In the genomic region with DNA sequence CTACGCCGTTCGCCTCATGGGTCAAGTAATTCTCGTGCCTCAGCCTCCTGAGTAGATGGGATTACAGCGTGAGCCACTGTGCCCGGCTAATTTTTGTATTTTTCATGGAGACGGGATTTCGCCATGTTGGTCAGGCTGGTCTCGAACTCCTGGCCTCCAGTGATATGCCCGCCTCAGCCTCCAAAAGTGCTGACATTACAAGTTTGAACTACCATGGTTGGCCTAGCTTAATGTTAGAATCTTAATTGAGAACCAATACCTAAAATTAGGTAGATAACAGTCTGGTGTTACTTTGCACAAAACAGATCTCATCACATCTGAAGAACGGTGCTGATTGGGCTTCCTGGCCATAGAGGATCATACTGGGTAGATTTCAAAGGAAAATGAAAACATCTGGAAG, we compare ENCODE assay signal across 31 cellular contexts.
"Had no signal": no experiment of that assay in that cellular context is flagged by ENCODE, and none has a peak within 500 bp of the region (broad histone marks: within the 10 kb centered on the region; RNA-seq: fewer than 3 reads in every experiment).

No MANE protein-coding gene starts in this region.

- FAIRE-seq: pancreas had no signal

- H3K27ac Mint-ChIP-seq: naive thymus-derived CD8-positive, alpha-beta T cell; natural killer cell treated with Interleukin-12 subunit alpha and Interleukin-12 subunit beta and Interleukin-15 and Interleukin-18, amount 100 ng/mL, for 72 hours; nephron progenitor cell; progenitor cell of endocrine pancreas; stimulated activated memory B cell treated with anti-CD40 and anti-IgM and Interleukin-4, amounts not matched to agents 10 μg/mL and 1 μg/mL and 100 μg/mL, for 72 hours; stimulated activated naive CD8-positive, alpha-beta T cell treated with anti-CD3 and anti-CD28 coated beads, Interleukin-15, amount 100 ng/mL, for 72 hours; type B pancreatic cell had no signal

- H3K9me3 ChIP-seq: neutrophil, pancreas, psoas muscle, suprapubic skin, testis, tibial artery, transverse colon, upper lobe of right lung, vagina had no signal

- H3K27ac ChIP-seq: neutrophil, pancreas, psoas muscle, skin epidermis, spleen, suprapubic skin, testis, tibial artery, transverse colon, upper lobe of right lung, vagina had no signal

- H3K4me2 ChIP-seq: smooth muscle cell had no signal

- H3K36me3 Mint-ChIP-seq: naive thymus-derived CD8-positive, alpha-beta T cell; stimulated activated memory B cell treated with anti-CD40 and anti-IgM and Interleukin-4, amounts not matched to agents 10 μg/mL and 1 μg/mL and 100 μg/mL, for 72 hours; type B pancreatic cell had no signal

- H3K27me3 Mint-ChIP-seq: natural killer cell treated with Interleukin-12 subunit alpha and Interleukin-12 subunit beta and Interleukin-15 and Interleukin-18, amount 100 ng/mL, for 72 hours; progenitor cell of endocrine pancreas; stimulated activated memory B cell treated with anti-CD40 and anti-IgM and Interleukin-4, amounts not matched to agents 10 μg/mL and 1 μg/mL and 100 μg/mL, for 72 hours; stimulated activated naive CD8-positive, alpha-beta T cell treated with anti-CD3 and anti-CD28 coated beads, Interleukin-15, amount 100 ng/mL, for 72 hours had no signal

- H3K4me1 Mint-ChIP-seq: naive thymus-derived CD8-positive, alpha-beta T cell; neural crest cell; stimulated activated memory B cell treated with anti-CD40 and anti-IgM and Interleukin-4, amounts not matched to agents 10 μg/mL and 1 μg/mL and 100 μg/mL, for 72 hours; stimulated activated naive CD8-positive, alpha-beta T cell treated with anti-CD3 and anti-CD28 coated beads, Interleukin-15, amount 100 ng/mL, for 72 hours had no signal

- ATAC-seq: naive thymus-derived CD8-positive, alpha-beta T cell; natural killer cell treated with Interleukin-12 subunit alpha and Interleukin-12 subunit beta and Interleukin-15 and Interleukin-18, amount 100 ng/mL, for 72 hours; pancreas; psoas muscle; right cardiac atrium; sciatic nerve; stimulated activated memory B cell treated with anti-CD40 and anti-IgM and Interleukin-4, amounts not matched to agents 10 μg/mL and 1 μg/mL and 100 μg/mL, for 72 hours; stimulated activated naive CD8-positive, alpha-beta T cell treated with anti-CD3 and anti-CD28 coated beads, Interleukin-15, amount 100 ng/mL, for 72 hours; stimulated activated naive CD8-positive, alpha-beta T cell treated with anti-CD3 and anti-CD28 coated beads, Interleukin-15, Interleukin-2, amounts not matched to agents 100 U/mL and 50 U/mL, for 24 hours; upper lobe of right lung had no signal

- H3K27me3 ChIP-seq: neutrophil, pancreas, spleen, suprapubic skin, testis, tibial artery, transverse colon, upper lobe of right lung, vagina had no signal

- DNase-seq: naive thymus-derived CD8-positive, alpha-beta T cell; nephron progenitor cell; nucleus accumbens; pancreas; psoas muscle; right cardiac atrium; spleen; stimulated activated CD4-positive, alpha-beta T cell treated with anti-CD3 and anti-CD28 coated beads, Interleukin-12 subunit alpha, Interleukin-12 subunit beta, amount 100 ng/mL, for 4 hours; stimulated activated CD4-positive, alpha-beta T cell treated with anti-CD3 and anti-CD28 coated beads, Interleukin-1b, Interleukin-23, amount 100 ng/mL, for 48 hours; stimulated activated CD4-positive, alpha-beta T cell treated with anti-CD3 and anti-CD28 coated beads, Interleukin-4, amount 100 ng/mL, for 1 hour; stimulated activated CD4-positive, alpha-beta T cell treated with anti-CD3 and anti-CD28 coated beads, Interleukin-4, amount 100 ng/mL, for 4 hours; stimulated activated CD8-positive, alpha-beta memory T cell treated with anti-CD3 and anti-CD28 coated beads, Interleukin-4, amount 100 ng/mL, for 48 hours; stimulated activated naive CD4-positive, alpha-beta T cell; stimulated activated naive CD8-positive, alpha-beta T cell treated with anti-CD3 and anti-CD28 coated beads, Interleukin-15, amount 100 ng/mL, for 72 hours; stimulated activated naive CD8-positive, alpha-beta T cell treated with anti-CD3 and anti-CD28 coated beads, Interleukin-15, Interleukin-2, amounts not matched to agents 100 U/mL and 50 U/mL, for 24 hours; substantia nigra; testis; tibial artery; transverse colon; upper lobe of right lung had no signal

- H3K4me3 Mint-ChIP-seq: naive thymus-derived CD8-positive, alpha-beta T cell; natural killer cell treated with Interleukin-12 subunit alpha and Interleukin-12 subunit beta and Interleukin-15 and Interleukin-18, amount 100 ng/mL, for 72 hours; nephron progenitor cell; neural crest cell; stimulated activated memory B cell treated with anti-CD40 and anti-IgM and Interleukin-4, amounts not matched to agents 10 μg/mL and 1 μg/mL and 100 μg/mL, for 72 hours; stimulated activated naive CD8-positive, alpha-beta T cell treated with anti-CD3 and anti-CD28 coated beads, Interleukin-15, amount 100 ng/mL, for 72 hours; type B pancreatic cell had no signal

- H3K4me1 ChIP-seq: pancreas, psoas muscle, spleen, suprapubic skin, testis, tibial artery, transverse colon, upper lobe of right lung, vagina had no signal

- H3K4me3 ChIP-seq: pancreas, psoas muscle, skin epidermis, smooth muscle cell, spleen, suprapubic skin, testis, tibial artery, transverse colon, upper lobe of right lung, vagina had no signal

- H3K36me3 ChIP-seq: neutrophil, pancreas, spleen, suprapubic skin, tibial artery, transverse colon, upper lobe of right lung, vagina had no signal

- H3K9me3 Mint-ChIP-seq: nephron progenitor cell; neural crest cell; stimulated activated naive CD8-positive, alpha-beta T cell treated with anti-CD3 and anti-CD28 coated beads, Interleukin-15, amount 100 ng/mL, for 72 hours; type B pancreatic cell had no signal
